In the genomic region with DNA sequence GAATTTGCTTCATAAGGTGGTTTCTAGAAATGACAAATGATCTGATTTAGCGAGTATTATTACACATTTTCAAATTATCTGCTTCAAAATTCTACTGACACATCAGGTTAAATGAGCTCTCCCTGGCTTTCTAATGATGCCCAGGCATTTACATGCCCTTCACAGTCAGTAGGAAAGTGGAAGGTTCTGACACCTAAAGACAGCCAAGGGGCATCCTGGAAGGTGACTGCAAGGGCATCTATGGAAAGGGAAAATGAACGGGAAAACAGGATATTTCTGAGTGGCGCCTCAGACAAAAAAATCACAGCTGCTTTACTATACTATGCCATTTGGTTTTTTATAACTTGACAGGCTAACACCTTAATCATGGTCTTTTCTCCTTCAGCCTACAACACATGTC, we compare ENCODE assay signal across 1 cellular context.
TF ChIP-seq lines count a peak whose summit lies in the region.

No MANE protein-coding gene starts in this region.

TF ChIP-seq in WTC11, 78 proteins besides CTCF, POLR2A, EP300 and RAD21 (continued from another document):
- TF ChIP-seq, protein P1, sequence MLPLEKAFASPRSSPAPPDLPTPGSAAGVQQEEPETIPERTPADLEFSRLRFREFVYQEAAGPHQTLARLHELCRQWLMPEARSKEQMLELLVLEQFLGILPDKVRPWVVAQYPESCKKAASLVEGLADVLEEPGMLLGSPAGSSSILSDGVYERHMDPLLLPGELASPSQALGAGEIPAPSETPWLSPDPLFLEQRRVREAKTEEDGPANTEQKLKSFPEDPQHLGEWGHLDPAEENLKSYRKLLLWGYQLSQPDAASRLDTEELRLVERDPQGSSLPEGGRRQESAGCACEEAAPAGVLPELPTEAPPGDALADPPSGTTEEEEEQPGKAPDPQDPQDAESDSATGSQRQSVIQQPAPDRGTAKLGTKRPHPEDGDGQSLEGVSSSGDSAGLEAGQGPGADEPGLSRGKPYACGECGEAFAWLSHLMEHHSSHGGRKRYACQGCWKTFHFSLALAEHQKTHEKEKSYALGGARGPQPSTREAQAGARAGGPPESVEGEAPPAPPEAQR (CRISPR knock-in tag; IDR thresholded peaks at IDR 0.05): no peak
- TF ChIP-seq CREB1 (CRISPR knock-in tag; IDR thresholded peaks at IDR 0.05) (no peak), NFYB (CRISPR knock-in tag; conservative IDR thresholded peaks at IDR 0.05; ENCODE audit: low read depth) (no peak), ETV6 (CRISPR knock-in tag; IDR thresholded peaks at IDR 0.05) (no peak), MXD4 (CRISPR knock-in tag; IDR thresholded peaks at IDR 0.05; ENCODE audit: borderline replicate concordance) (no peak)
- TF ChIP-seq, protein P2, sequence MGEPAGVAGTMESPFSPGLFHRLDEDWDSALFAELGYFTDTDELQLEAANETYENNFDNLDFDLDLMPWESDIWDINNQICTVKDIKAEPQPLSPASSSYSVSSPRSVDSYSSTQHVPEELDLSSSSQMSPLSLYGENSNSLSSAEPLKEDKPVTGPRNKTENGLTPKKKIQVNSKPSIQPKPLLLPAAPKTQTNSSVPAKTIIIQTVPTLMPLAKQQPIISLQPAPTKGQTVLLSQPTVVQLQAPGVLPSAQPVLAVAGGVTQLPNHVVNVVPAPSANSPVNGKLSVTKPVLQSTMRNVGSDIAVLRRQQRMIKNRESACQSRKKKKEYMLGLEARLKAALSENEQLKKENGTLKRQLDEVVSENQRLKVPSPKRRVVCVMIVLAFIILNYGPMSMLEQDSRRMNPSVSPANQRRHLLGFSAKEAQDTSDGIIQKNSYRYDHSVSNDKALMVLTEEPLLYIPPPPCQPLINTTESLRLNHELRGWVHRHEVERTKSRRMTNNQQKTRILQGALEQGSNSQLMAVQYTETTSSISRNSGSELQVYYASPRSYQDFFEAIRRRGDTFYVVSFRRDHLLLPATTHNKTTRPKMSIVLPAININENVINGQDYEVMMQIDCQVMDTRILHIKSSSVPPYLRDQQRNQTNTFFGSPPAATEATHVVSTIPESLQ (CRISPR knock-in tag; IDR thresholded peaks at IDR 0.05): no peak
